In genomic region chr4:98027827-98028226, GRCh38 we compare ENCODE assay signal across 11 cellular contexts.
DNase-seq lines count a peak whose midpoint lies in the region; ATAC-seq, FAIRE-seq and TF ChIP-seq lines count a peak whose summit lies in the region.
"Had no signal": no experiment of that assay in that cellular context is flagged by ENCODE, and none has a peak within 500 bp of the region (broad histone marks: within the 10 kb centered on the region; RNA-seq: fewer than 3 reads in every experiment).

No MANE protein-coding gene starts in this region.

- no peaks in the 10 kb centered on the region for H3K27me3 Mint-ChIP-seq in neural crest cell (ENCODE audit: low read depth)

- H3K27me3 ChIP-seq in H7 (ENCODE audit: control insufficient read depth, insufficient read depth, low read length) (no peaks in the 10 kb centered on the region), bronchial epithelial cell (ENCODE audit: control insufficient read depth, insufficient read depth, low read length) (no peaks in the 10 kb centered on the region), heart left ventricle (no peaks in the 10 kb centered on the region)
- H3K27me3 ChIP-seq: tibial nerve had no signal

- H3K4me3 Mint-ChIP-seq in neural crest cell, result no peak overlapping the region

- peak; percentile 32 for FAIRE-seq in bronchial epithelial cell (lab: Jason Lieb, UNC)

- peak; percentile 50 for TF ChIP-seq CTCF in bronchial epithelial cell (IDR thresholded peaks at IDR 0.05; ENCODE audit: insufficient read depth, low read length, severe bottlenecking)
- peak; percentile 41 for TF ChIP-seq CTCF in neural crest cell (conservative IDR thresholded peaks at IDR 0.05)
- peak in 1 of 12 donors; percentile 5 for TF ChIP-seq CTCF in heart left ventricle (IDR thresholded peaks at IDR 0.05)

- 48 to 62% (median 59%) methylated on average over 2 of the region's 2 CpGs for WGBS in heart left ventricle, 4 donors

- H3K4me3 ChIP-seq in H7 (ENCODE audit: insufficient read depth, low read depth, low read length) (no peak overlapping the region), bronchial epithelial cell (ENCODE audit: low read depth, low read length) (no peak overlapping the region), heart left ventricle (no peak overlapping the region)
- H3K4me3 ChIP-seq: lower lobe of right lung, tibial nerve had no signal

- DNase-seq in H7 (peak; percentile 16), NCI-H226 (peak; percentile 56), bronchial epithelial cell (ENCODE audit: low read depth) (peak; percentile 85), neural crest cell (ENCODE audit: low read depth, low spot score) (no peak), heart left ventricle (no peak), NK-92 (lab: John Stamatoyannopoulos, UW; ENCODE audit: unreplicated experiment) (no peak)
- DNase-seq: activated T-cell treated with anti-CD3 and anti-CD28 coated beads, Interleukin-2, amount 50 U/mL, for 48 hours; lower lobe of right lung; NCI-H1105 treated with DMSO at 0.1 percent for 48 hours had no signal

- no peak overlapping the region for H3K27ac Mint-ChIP-seq in neural crest cell (ENCODE audit: unreplicated experiment)

- peaks cover 2% of the 10 kb centered on the region for H3K36me3 Mint-ChIP-seq in neural crest cell (ENCODE audit: low read depth)

- ATAC-seq in GM18517 (IDR thresholded peaks at IDR 0.05; ENCODE audit: unreplicated experiment) (no peak), heart left ventricle (no peak)
- ATAC-seq: lower lobe of right lung had no signal

- H3K9me3 ChIP-seq in heart left ventricle, result peaks cover 0 to 19% (median 0%) of the 10 kb centered on the region in 12 donors
- H3K9me3 ChIP-seq: lower lobe of right lung had no signal

- no peaks in the 10 kb centered on the region for H3K4me1 ChIP-seq in heart left ventricle
- H3K4me1 ChIP-seq: lower lobe of right lung, tibial nerve had no signal

- TF ChIP-seq POLR2A in heart left ventricle (IDR thresholded peaks at IDR 0.05), result no peak

- peaks cover 11% of the 10 kb centered on the region for H3K9me3 Mint-ChIP-seq in neural crest cell

- intact Hi-C loops in heart left ventricle (cut with DNase I), result no loop called here

- H3K27ac ChIP-seq in heart left ventricle, result no peak overlapping the region
- H3K27ac ChIP-seq: lower lobe of right lung, tibial nerve had no signal

- H3K4me1 Mint-ChIP-seq in neural crest cell, result no peaks in the 10 kb centered on the region

- H3K36me3 ChIP-seq in H7 (replicated peaks; ENCODE audit: control insufficient read depth, insufficient read depth, low read length), result no peaks in the 10 kb centered on the region
- H3K36me3 ChIP-seq in bronchial epithelial cell (ENCODE audit: control insufficient read depth, insufficient read depth, low read length), result no peaks in the 10 kb centered on the region
- no peaks in the 10 kb centered on the region for H3K36me3 ChIP-seq in heart left ventricle
- H3K36me3 ChIP-seq: lower lobe of right lung, tibial nerve had no signal

Comparison
In these comparisons a context has a peak if more than half of its experiments do, and no peak if none do; other contexts are left out.
1. DNase-seq: peak in H7 (single experiment), NCI-H226 (single experiment) and bronchial epithelial cell (single experiment); none in neural crest cell (single experiment), heart left ventricle (0 of 5) and NK-92 (single experiment).